In genomic region chr9:133428579-133429215, GRCh38 we compare ENCODE assay signal across 8 cellular contexts. TPM values are rescaled to one million over a fixed set of nuclear protein-coding genes. Genes with fewer than 3 reads are reported as not detected.
DNase-seq lines count a peak whose midpoint lies in the region; ATAC-seq, FAIRE-seq and TF ChIP-seq lines count a peak whose summit lies in the region.

No MANE protein-coding gene starts in this region.

- H3K4me1 ChIP-seq in pancreas (peaks cover 0 to 5% (median 4%) of the 10 kb centered on the region in 3 donors), A673 (ENCODE audit: insufficient read depth, low read length, poor library complexity, severe bottlenecking) (no peaks in the 10 kb centered on the region)

- POLR2A ChIA-PET in A673 (lab: Charles Lee; ENCODE audit: low non-redundant PET): no interaction called here

- no TSS peak for BruUV-seq in A673 (replicated peaks; lab: Mats Ljungman, UMichigan)

- no peaks in the 10 kb centered on the region for H3K27me3 ChIP-seq in pancreas
- H3K27me3 ChIP-seq in A673 (replicated peaks; ENCODE audit: insufficient read depth, low read depth, low read length, poor library complexity): peaks cover 7% of the 10 kb centered on the region

- no peak for FAIRE-seq in pancreas (lab: Jason Lieb, UNC)

- peak; percentile 17 for DNase-seq in ELR (ENCODE audit: low read depth)
- peak; percentile 71 for DNase-seq in NCI-H2196 (lab: John Stamatoyannopoulos, UW; ENCODE audit: unreplicated experiment)
- DNase-seq in pancreas: peak in 1 of 6 donors; percentile 66
- DNase-seq in hippocampal formation (lab: John Stamatoyannopoulos, UW): no peak
- DNase-seq in A673 (ENCODE audit: low spot score): no peak

- 3 to 7% methylated on average over 18 to 69 of the region's 69 CpGs for WGBS in pancreas, 2 donors

- TF ChIP-seq CTCF in pancreas (IDR thresholded peaks at IDR 0.05) (no peak), A673 (conservative IDR thresholded peaks at IDR 0.05; ENCODE audit: low read depth, low read length) (no peak)

- CTCF ChIA-PET in A673 (lab: Charles Lee): no interaction called here

- no peaks in the 10 kb centered on the region for H3K9me3 ChIP-seq in pancreas
- H3K9me3 ChIP-seq in A673 (ENCODE audit: low read depth, low read length, poor library complexity, severe bottlenecking): no peaks in the 10 kb centered on the region

- H3K4me3 ChIP-seq in pancreas (peak overlapping the region; percentile 10 to 50 (median 27)), A673 (ENCODE audit: low read depth, low read length, poor library complexity, severe bottlenecking) (no peak overlapping the region)

- ATAC-seq in esophagus mucosa (peak; percentile 12), pancreas (peak; percentile 75 to 90 (median 80)), GM19035 (IDR thresholded peaks at IDR 0.05; ENCODE audit: unreplicated experiment) (no peak), HG03045 (IDR thresholded peaks at IDR 0.05; ENCODE audit: unreplicated experiment) (no peak)

- no peaks in the 10 kb centered on the region for H3K36me3 ChIP-seq in pancreas
- H3K36me3 ChIP-seq in A673 (ENCODE audit: insufficient read depth, low read length, poor library complexity, severe bottlenecking): no peaks in the 10 kb centered on the region

- H3K27ac ChIP-seq in pancreas: no peak overlapping the region
- no peak overlapping the region for H3K27ac ChIP-seq in A673 (ENCODE audit: low read depth, low read length, poor library complexity, severe bottlenecking)

- intact Hi-C loops in pancreas (cut with DNase I) (no loop called here), A673 (cut with micrococcal nuclease; ENCODE audit: unreplicated experiment) (no loop called here)

RNA-seq across cellular contexts. Expression of gene ADAMTS13, which starts 6.5 kb away (rescaled TPM):
- total RNA-seq in esophagus mucosa: 0.92 TPM
- 1 to 10 TPM; 1.5 to 5.5 (median 2.9) TPM for total RNA-seq in pancreas
- polyA plus RNA-seq in pancreas: 10 to 100 TPM; 13.6 to 18.9 TPM
- total RNA-seq in A673 (2021): 1.3 and 3.1 TPM in 2 replicates

RNA-seq across cellular contexts. Expression of gene REXO4, which starts 10.9 kb away (rescaled TPM):
- total RNA-seq in esophagus mucosa (13.7 TPM), pancreas (10 to 100 TPM in 5 of 6 donors, 1 to 10 TPM in 1; 10.0 to 16.3 (median 12.5) TPM), A673 (2021) (32.0 and 35.9 TPM in 2 replicates)
- polyA plus RNA-seq in pancreas: 10 to 100 TPM; 12.8 to 13.4 TPM

RNA-seq across cellular contexts. Expression of gene CACFD1, which starts 31.1 kb away (rescaled TPM):
- total RNA-seq in esophagus mucosa: 7.4 TPM
- 10 to 100 TPM; 15.6 to 24.4 (median 17.2) TPM for total RNA-seq in pancreas
- polyA plus RNA-seq in pancreas: 10 to 100 TPM; 25.0 to 26.2 TPM
- total RNA-seq in A673 (2021): 7.8 and 10.6 TPM in 2 replicates

RNA-seq across cellular contexts. Expression of gene SLC2A6, which starts 50.2 kb away (rescaled TPM):
- total RNA-seq in esophagus mucosa (0.80 TPM), pancreas (1 to 10 TPM; 1.1 to 6.3 (median 2.7) TPM), A673 (2021) (1.8 and 2.7 TPM in 2 replicates)
- 1 to 10 TPM; 5.9 to 6.7 TPM for polyA plus RNA-seq in pancreas

RNA-seq across cellular contexts. Expression of gene STKLD1, which starts 52.5 kb away (rescaled TPM):
- total RNA-seq in esophagus mucosa (0.40 TPM), pancreas (under 1 TPM; 0.31 to 0.94 (median 0.67) TPM), A673 (2021) (0.52 and 1.5 TPM in 2 replicates)
- polyA plus RNA-seq in pancreas: 1 to 10 TPM; 1.8 to 3.1 TPM

Comparison
In these comparisons a context has a peak if more than half of its experiments do, and no peak if none do; other contexts are left out.
1. DNase-seq: peak in ELR (single experiment) and NCI-H2196 (single experiment); none in hippocampal formation (0 of 2) and A673 (single experiment).
2. ATAC-seq: peak in esophagus mucosa (single experiment) and pancreas (4 of 4); none in GM19035 (single experiment) and HG03045 (single experiment).